Comparison of ENCODE assay signal across 7 cellular contexts in genomic region chr4:49287893-49288292, GRCh38.
DNase-seq lines count a peak whose midpoint lies in the region; ATAC-seq, FAIRE-seq and TF ChIP-seq lines count a peak whose summit lies in the region.
"Not testable (repeated sequence)": the region's sequence is repeated elsewhere in the genome, so short reads cannot be mapped to it uniquely, and the experiment has no call there.

No MANE protein-coding gene starts in this region.

- DNase-seq in D721Med (ENCODE audit: insufficient read length, low spot score) = peak; percentile 18
- DNase-seq in GM23338 (ENCODE audit: low spot score) = peak; percentile 2
- DNase-seq in RPMI7951 (ENCODE audit: low read depth) = peak; percentile 7
- DNase-seq in astrocyte (ENCODE audit: low read depth) = peak; percentile 3
- peak; percentile 4 for DNase-seq in epithelial cell of esophagus (ENCODE audit: low read depth)
- DNase-seq in left lung = peak; percentile 72 to 90
- DNase-seq in osteocyte (ENCODE audit: extremely low spot score, unreplicated experiment) = peak; percentile 95

- not testable (repeated sequence) for H3K27me3 Mint-ChIP-seq in GM23338 (ENCODE audit: insufficient read depth, low read depth, poor library complexity); astrocyte (ENCODE audit: low read depth, unreplicated experiment); osteocyte (ENCODE audit: unreplicated experiment)

- H3F3A ChIP-seq in GM23338 (replicated peaks; ENCODE audit: low read depth) = not testable (repeated sequence)

- not testable (repeated sequence) for H2AFZ ChIP-seq in GM23338; astrocyte (ENCODE audit: low read depth, low read length)

- H3K4me1 ChIP-seq in GM23338 (ENCODE audit: insufficient read depth); astrocyte (ENCODE audit: insufficient read depth, low read length); left lung: not testable (repeated sequence)

- H3K79me2 ChIP-seq in GM23338 (replicated peaks; ENCODE audit: insufficient read depth); astrocyte (ENCODE audit: insufficient read depth, low read length): not testable (repeated sequence)

- not testable (repeated sequence) for H3K27ac Mint-ChIP-seq in GM23338; astrocyte (ENCODE audit: unreplicated experiment); osteocyte (ENCODE audit: unreplicated experiment)

- H3K9me3 ChIP-seq in astrocyte (ENCODE audit: insufficient read depth, low read depth, low read length) = not testable (repeated sequence)
- H3K9me3 ChIP-seq in left lung = peaks cover 0 to 22% of the 10 kb centered on the region in 2 donors

- not testable (repeated sequence) for H3K9me2 ChIP-seq in GM23338 (ENCODE audit: insufficient read depth)

- not testable (repeated sequence) for FAIRE-seq in D721Med (lab: Jason Lieb, UNC); astrocyte (lab: Jason Lieb, UNC)

- H3K4me1 Mint-ChIP-seq in GM23338; astrocyte (ENCODE audit: low read depth, unreplicated experiment); osteocyte (ENCODE audit: unreplicated experiment): not testable (repeated sequence)

- peaks cover 15% of the 10 kb centered on the region for H3K36me3 ChIP-seq in GM23338 (ENCODE audit: insufficient read depth)
- not testable (repeated sequence) for H3K36me3 ChIP-seq in astrocyte (ENCODE audit: insufficient read depth, low read length); left lung

- H3K9ac ChIP-seq in astrocyte (ENCODE audit: low read length) = not testable (repeated sequence)

- not testable (repeated sequence) for H3K4me3 Mint-ChIP-seq in GM23338; astrocyte (ENCODE audit: unreplicated experiment); osteocyte (ENCODE audit: unreplicated experiment)

- ATAC-seq in GM23338, left lung: not testable (repeated sequence)

- not testable (repeated sequence) for H3K27ac ChIP-seq in GM23338 (ENCODE audit: low read depth); astrocyte (ENCODE audit: low read depth, low read length); left lung

- intact Hi-C loops in left lung (cut with DNase I) = not testable (repeated sequence)

- peaks cover 27% of the 10 kb centered on the region for H3K36me3 Mint-ChIP-seq in GM23338 (ENCODE audit: low read depth)
- not testable (repeated sequence) for H3K36me3 Mint-ChIP-seq in astrocyte (ENCODE audit: low read depth, unreplicated experiment); osteocyte (ENCODE audit: unreplicated experiment)

- not testable (repeated sequence) for H3K4me2 ChIP-seq in GM23338; astrocyte (ENCODE audit: low read length)

- TF ChIP-seq CTCF in D721Med (IDR thresholded peaks at IDR 0.05; ENCODE audit: insufficient read depth, missing control alignments); GM23338 (conservative IDR thresholded peaks at IDR 0.05; ENCODE audit: low read depth in 2 of 2); astrocyte (IDR thresholded peaks at IDR 0.05; ENCODE audit: insufficient read depth, low read depth, low read length); epithelial cell of esophagus (IDR thresholded peaks at IDR 0.05; ENCODE audit: insufficient read depth, low read depth, low read length, missing control alignments); left lung (IDR thresholded peaks at IDR 0.05); osteocyte (IDR thresholded peaks at IDR 0.05): not testable (repeated sequence)

- H3K9me3 Mint-ChIP-seq in GM23338 = peaks cover 52% of the 10 kb centered on the region
- peaks cover 14% of the 10 kb centered on the region for H3K9me3 Mint-ChIP-seq in astrocyte (ENCODE audit: unreplicated experiment)
- peaks cover 15% of the 10 kb centered on the region for H3K9me3 Mint-ChIP-seq in osteocyte (ENCODE audit: unreplicated experiment)

- H3K27me3 ChIP-seq in GM23338 (ENCODE audit: insufficient read depth); astrocyte (ENCODE audit: insufficient read depth, low read length); left lung: not testable (repeated sequence)

- not testable (repeated sequence) for H3K4me3 ChIP-seq in GM23338; astrocyte (ENCODE audit: insufficient read depth, low read depth, low read length); epithelial cell of esophagus (ENCODE audit: low read length); left lung

- not testable (repeated sequence) for H4K20me1 ChIP-seq in GM23338 (replicated peaks; ENCODE audit: insufficient read depth); astrocyte (ENCODE audit: insufficient read depth, low read length)

Comparison
In these comparisons a context has a peak if more than half of its experiments do, and no peak if none do; other contexts are left out.
1. DNase-seq: peak in every context shown above with its lines; median percentile 95 in osteocyte; 81 in left lung; 18 in D721Med; 7 in RPMI7951; 4 in epithelial cell of esophagus; 3 in astrocyte; 2 in GM23338.